8 cellular contexts compared by ENCODE assay signal in the genomic region with DNA sequence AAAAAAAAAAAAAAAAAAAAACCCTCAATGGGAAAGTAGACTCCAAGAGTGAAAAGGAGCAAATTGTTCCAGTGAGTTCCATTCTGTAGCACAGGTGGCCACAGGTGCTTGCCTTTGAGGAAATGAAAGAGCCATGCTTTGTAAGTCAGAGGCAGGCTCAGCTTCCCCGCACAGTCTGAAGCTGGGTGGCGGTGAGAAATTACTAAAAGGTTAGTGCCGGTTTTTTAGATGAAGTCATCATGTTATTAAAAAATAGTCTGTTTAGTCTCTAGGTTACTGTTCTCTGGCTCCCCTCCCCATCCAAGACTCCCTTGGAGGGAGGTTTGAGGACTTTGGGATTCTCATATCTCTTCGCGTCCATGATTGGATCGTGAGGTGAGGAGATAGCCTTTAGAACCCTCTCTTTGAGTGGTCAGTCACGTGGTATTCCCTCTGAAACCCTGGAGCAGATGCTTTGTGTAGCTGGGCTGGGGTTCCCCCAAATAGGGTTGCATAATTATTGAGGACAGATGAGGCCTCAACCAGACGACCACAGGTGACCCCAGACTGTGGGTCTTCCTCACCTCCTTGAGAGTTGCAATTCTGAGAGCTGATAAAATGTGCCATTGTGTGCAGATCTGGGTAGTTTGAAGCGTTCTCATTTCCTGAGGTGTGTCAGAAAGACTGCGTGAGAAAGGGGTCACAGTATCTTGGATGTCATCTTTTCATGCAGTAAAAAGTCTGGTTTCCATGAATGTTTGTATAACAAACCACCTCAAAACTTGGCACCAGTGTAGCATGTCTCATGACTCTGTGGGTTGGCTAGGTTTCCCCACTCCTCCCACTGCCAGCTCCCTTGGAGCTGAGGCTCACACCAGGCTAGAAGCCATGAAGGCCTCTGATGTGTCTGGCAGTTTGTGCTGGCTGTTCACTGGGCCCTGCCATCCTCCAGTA. TPM values are rescaled to one million over a fixed set of nuclear protein-coding genes. Genes with fewer than 3 reads are reported as not detected.
A peak's percentile ranks its signal among the peaks of the same experiment; 100 is the strongest.
DNase-seq lines count a peak whose midpoint lies in the region; ATAC-seq and TF ChIP-seq lines count a peak whose summit lies in the region.

No MANE protein-coding gene starts in this region.

- H3K9me3 Mint-ChIP-seq in activated T-cell treated with anti-CD3 and anti-CD28 coated beads, Interleukin-2, amount 50 U/mL, for 24 hours, result no peaks in the 10 kb centered on the region

- H3K4me3 ChIP-seq in LNCaP clone FGC (ENCODE audit: low read depth, low read length), result no peak overlapping the region
- H3K4me3 ChIP-seq in fibroblast of mammary gland (ENCODE audit: control insufficient read depth, low read depth, low read length), result no peak overlapping the region

- H3K4me3 Mint-ChIP-seq in activated T-cell treated with anti-CD3 and anti-CD28 coated beads, Interleukin-2, amount 50 U/mL, for 24 hours, result peak overlapping the region; percentile 28

- no peaks in the 10 kb centered on the region for H3K27me3 Mint-ChIP-seq in activated T-cell treated with anti-CD3 and anti-CD28 coated beads, Interleukin-2, amount 50 U/mL, for 24 hours

- intact Hi-C loops in posterior vena cava (cut with DNase I), result no loop called here

- no peak for TF ChIP-seq CTCF in LNCaP clone FGC (IDR thresholded peaks at IDR 0.05; ENCODE audit: control insufficient read depth, extremely low read depth, insufficient read depth)
- TF ChIP-seq CTCF in fibroblast of mammary gland (conservative IDR thresholded peaks at IDR 0.05; ENCODE audit: control insufficient read depth, insufficient read depth, low read depth, low read length), result no peak

- DNase-seq in GM03348 (ENCODE audit: low spot score) (peak; percentile 86), LNCaP clone FGC (ENCODE audit: low read depth) (peak; percentile 98), fibroblast of mammary gland (ENCODE audit: low read depth) (peak; percentile 98), posterior vena cava (ENCODE audit: low spot score) (peak; percentile 90), NCI-H82 treated with DMSO at 0.1 percent for 48 hours (lab: John Stamatoyannopoulos, UW; ENCODE audit: unreplicated experiment) (no peak), DMS153 treated with DMSO at 0.1 percent for 48 hours (lab: John Stamatoyannopoulos, UW; ENCODE audit: unreplicated experiment) (no peak)
- peak; percentile 72 for DNase-seq in activated T-cell treated with anti-CD3 and anti-CD28 coated beads, Interleukin-2, amount 50 U/mL, for 24 hours

- peak; percentile 49 for ATAC-seq in GM21737 (IDR thresholded peaks at IDR 0.05; ENCODE audit: unreplicated experiment)

- H3K27ac Mint-ChIP-seq in activated T-cell treated with anti-CD3 and anti-CD28 coated beads, Interleukin-2, amount 50 U/mL, for 24 hours, result peak overlapping the region; percentile 100

- H3K4me1 Mint-ChIP-seq in activated T-cell treated with anti-CD3 and anti-CD28 coated beads, Interleukin-2, amount 50 U/mL, for 24 hours (ENCODE audit: low read depth), result peaks cover 93% of the 10 kb centered on the region

- peaks cover 71% of the 10 kb centered on the region for H3K36me3 Mint-ChIP-seq in activated T-cell treated with anti-CD3 and anti-CD28 coated beads, Interleukin-2, amount 50 U/mL, for 24 hours (ENCODE audit: low read depth)

RNA-seq across cellular contexts. Expression of a gene that starts 27.1 kb away (rescaled TPM):
- 100 to 1,000 TPM; 123 to 132 TPM for total RNA-seq in posterior vena cava

RNA-seq across cellular contexts. Expression of a gene that starts 51.5 kb away (rescaled TPM):
- 10 to 100 TPM; 50.3 to 52.5 TPM for total RNA-seq in posterior vena cava

RNA-seq across cellular contexts. Expression of a gene that starts 59.8 kb away (rescaled TPM):
- 10 to 100 TPM; 33.9 to 40.2 TPM for total RNA-seq in posterior vena cava

Comparison
In these comparisons a context has a peak if more than half of its experiments do, and no peak if none do; other contexts are left out.
1. DNase-seq: peak in GM03348 (single experiment), LNCaP clone FGC (single experiment), activated T-cell treated with anti-CD3 and anti-CD28 coated beads, Interleukin-2, amount 50 U/mL, for 24 hours (single experiment), fibroblast of mammary gland (single experiment) and posterior vena cava (single experiment); none in NCI-H82 treated with DMSO at 0.1 percent for 48 hours (single experiment) and DMS153 treated with DMSO at 0.1 percent for 48 hours (single experiment).